43 cellular contexts compared by ENCODE assay signal in the genomic region with DNA sequence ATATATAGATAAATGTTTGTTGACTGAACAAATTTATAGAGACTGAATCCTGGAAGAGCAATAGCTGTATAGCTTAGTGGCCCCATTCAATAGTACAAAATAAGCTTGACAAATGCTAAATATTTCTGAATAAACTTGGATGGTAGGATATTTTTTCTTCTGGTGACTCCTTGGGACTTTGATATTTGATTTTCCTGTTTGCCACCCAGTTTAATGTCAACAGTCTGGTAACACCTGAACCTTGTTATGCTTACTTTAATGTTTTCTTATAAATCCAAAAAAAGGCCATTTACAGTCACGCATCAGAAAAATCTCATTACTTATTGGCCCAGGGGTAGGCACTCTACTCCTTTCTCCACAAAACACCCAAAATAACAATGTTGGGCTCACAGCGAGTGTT. TPM values are rescaled to one million over a fixed set of nuclear protein-coding genes. Genes with fewer than 3 reads are reported as not detected.
"Had no signal": no experiment of that assay in that cellular context is flagged by ENCODE, and none has a peak within 500 bp of the region (broad histone marks: within the 10 kb centered on the region; RNA-seq: fewer than 3 reads in every experiment).

No MANE protein-coding gene starts in this region.

- H3K4me1 ChIP-seq: adrenal gland, ascending aorta, body of pancreas, breast epithelium had no signal

- H3K9me3 Mint-ChIP-seq: activated naive CD4-positive, alpha-beta T cell treated with anti-CD3 and anti-CD28 coated beads for 36 hours; activated naive CD4-positive, alpha-beta T cell treated with anti-CD3 and anti-CD28 coated beads, Interleukin-2, amount 10 ng/mL, durations not matched to agents 7 days and 5 days; activated T-cell treated with anti-CD3 and anti-CD28 coated beads, Interleukin-2, amount 50 U/mL, for 24 hours; activated T-cell treated with anti-CD3 and anti-CD28 coated beads, Interleukin-2, amount 50 U/mL, for 4 hours; activated T-cell treated with anti-CD3 and anti-CD28 coated beads, Interleukin-2, amount 50 U/mL, for 72 hours; activated T-helper 17 cell treated with anti-CD3 and anti-CD28 coated beads, Interleukin-2, amount 50 U/mL, for 72 hours; activated T-helper 2 cell treated with anti-CD3 and anti-CD28 coated beads, Interferon-gamma antibody, Interleukin-2, Interleukin-4, amounts not matched to agents 10 μg/mL and 5 μg/mL and 100 μg/mL, durations not matched to agents 14 hours and 24 hours and 36 hours; central memory CD8-positive, alpha-beta T cell had no signal

- H3K9me3 ChIP-seq: adrenal gland, ascending aorta, body of pancreas had no signal

- H3K27me3 Mint-ChIP-seq: activated naive CD4-positive, alpha-beta T cell treated with anti-CD3 and anti-CD28 coated beads, Interleukin-2, amount 50 U/mL, for 24 hours; activated naive CD8-positive, alpha-beta T cell; activated naive CD8-positive, alpha-beta T cell treated with anti-CD3 and anti-CD28 coated beads for 36 hours; activated naive CD8-positive, alpha-beta T cell treated with anti-CD3 and anti-CD28 coated beads, Interleukin-2, amount 10 ng/mL, durations not matched to agents 7 days and 5 days; activated T-cell treated with anti-CD3 and anti-CD28 coated beads, Interleukin-2, amount 50 U/mL, for 24 hours had no signal

- H3K36me3 ChIP-seq: adrenal gland, ascending aorta, brain microvascular endothelial cell, breast epithelium, cardiac muscle cell had no signal

- DNase-seq: activated effector memory CD4-positive, alpha-beta T cell treated with anti-CD3 and anti-CD28 coated beads, Interleukin-2, amount 50 U/mL, for 16 hours; activated effector memory CD4-positive, alpha-beta T cell treated with Interleukin-2 at 50 U/mL for 16 hours; activated gamma-delta T cell; activated gamma-delta T cell treated with Interleukin-2 at 50 U/mL for 16 hours; activated naive CD4-positive, alpha-beta T cell; activated naive CD4-positive, alpha-beta T cell treated with anti-CD3 and anti-CD28 coated beads for 36 hours; activated naive CD4-positive, alpha-beta T cell treated with anti-CD3 and anti-CD28 coated beads, Interleukin-2, amount 10 ng/mL, durations not matched to agents 7 days and 5 days; activated naive CD4-positive, alpha-beta T cell treated with anti-CD3 and anti-CD28 coated beads, Interleukin-2, amount 50 U/mL, for 16 hours; activated naive CD4-positive, alpha-beta T cell treated with Interleukin-2 at 50 U/mL for 16 hours; activated naive CD8-positive, alpha-beta T cell treated with anti-CD3 and anti-CD28 coated beads for 36 hours; activated naive CD8-positive, alpha-beta T cell treated with anti-CD3 and anti-CD28 coated beads, Interleukin-2, amount 10 ng/mL, durations not matched to agents 7 days and 5 days; activated T-cell treated with anti-CD3 and anti-CD28 coated beads for 4 hours; activated T-cell treated with anti-CD3 and anti-CD28 coated beads, Interleukin-2, amount 50 U/mL, for 1 hour; activated T-cell treated with anti-CD3 and anti-CD28 coated beads, Interleukin-2, amount 50 U/mL, for 24 hours; activated T-cell treated with anti-CD3 and anti-CD28 coated beads, Interleukin-2, amount 50 U/mL, for 4 hours; activated T-cell treated with anti-CD3 and anti-CD28 coated beads, Interleukin-2, amount 50 U/mL, for 48 hours; activated T-cell treated with anti-CD3 and anti-CD28 coated beads, Interleukin-2, amount 50 U/mL, for 72 hours; adrenal gland; amniotic stem cell; amygdala; anterior cingulate cortex; aorta; body of pancreas; brain microvascular endothelial cell; caudate nucleus; central memory CD4-positive, alpha-beta T cell; cerebellar nuclear complex had no signal

- H3K27ac ChIP-seq: adrenal gland, ascending aorta, body of pancreas, brain microvascular endothelial cell, breast epithelium, cardiac muscle cell had no signal

- H3K27ac Mint-ChIP-seq: activated naive CD4-positive, alpha-beta T cell treated with anti-CD3 and anti-CD28 coated beads for 36 hours; activated naive CD4-positive, alpha-beta T cell treated with anti-CD3 and anti-CD28 coated beads, Interleukin-2, amount 10 ng/mL, durations not matched to agents 7 days and 5 days; activated naive CD4-positive, alpha-beta T cell treated with anti-CD3 and anti-CD28 coated beads, Interleukin-2, amount 50 U/mL, for 24 hours; activated naive CD4-positive, alpha-beta T cell treated with anti-CD3 and anti-CD28 coated beads, Interleukin-2, amount 50 U/mL, for 72 hours; activated naive CD8-positive, alpha-beta T cell treated with anti-CD3 and anti-CD28 coated beads for 36 hours; activated naive CD8-positive, alpha-beta T cell treated with anti-CD3 and anti-CD28 coated beads, Interleukin-2, amount 10 ng/mL, durations not matched to agents 7 days and 5 days; activated T-cell treated with anti-CD3 and anti-CD28 coated beads, Interleukin-2, amount 50 U/mL, for 24 hours; activated T-cell treated with anti-CD3 and anti-CD28 coated beads, Interleukin-2, amount 50 U/mL, for 72 hours; activated T-helper 1 cell treated with anti-CD3 and anti-CD28 coated beads, Interleukin-12 subunit alpha, Interleukin-12 subunit beta, Interleukin-2, Interleukin-4 antibody, amounts not matched to agents 30 ng/mL and 10 ng/mL and 1 ng/mL, durations not matched to agents 14 hours and 24 hours and 36 hours; activated T-helper 17 cell treated with anti-CD3 and anti-CD28 coated beads, Interleukin-2, amount 50 U/mL, for 72 hours; activated T-helper 2 cell treated with anti-CD3 and anti-CD28 coated beads, Interferon-gamma antibody, Interleukin-2, Interleukin-4, amounts not matched to agents 10 μg/mL and 5 μg/mL and 100 μg/mL, durations not matched to agents 14 hours and 24 hours and 36 hours; brain had no signal

- FAIRE-seq: astrocyte, bronchial epithelial cell had no signal

- H3K36me3 Mint-ChIP-seq: activated naive CD4-positive, alpha-beta T cell treated with anti-CD3 and anti-CD28 coated beads, Interleukin-2, amount 10 ng/mL, durations not matched to agents 7 days and 5 days; activated naive CD8-positive, alpha-beta T cell treated with anti-CD3 and anti-CD28 coated beads for 36 hours; brain had no signal

- H3K4me3 ChIP-seq: adrenal gland, ascending aorta, body of pancreas, breast epithelium, cardiac muscle cell had no signal

- ATAC-seq: activated naive CD4-positive, alpha-beta T cell treated with anti-CD3 and anti-CD28 coated beads, Interleukin-2, amount 50 U/mL, for 72 hours; activated T-cell treated with anti-CD3 and anti-CD28 coated beads, Interleukin-2, amount 50 U/mL, for 4 hours; activated T-cell treated with anti-CD3 and anti-CD28 coated beads, Interleukin-2, amount 50 U/mL, for 72 hours; activated T-helper 17 cell treated with anti-CD3 and anti-CD28 coated beads, Interleukin-2, amount 50 U/mL, for 72 hours; body of pancreas had no signal

- H3K27me3 ChIP-seq: adrenal gland, ascending aorta, body of pancreas, brain microvascular endothelial cell, breast epithelium, cardiac muscle cell had no signal

- H3K4me3 Mint-ChIP-seq: activated naive CD4-positive, alpha-beta T cell treated with anti-CD3 and anti-CD28 coated beads for 36 hours; activated naive CD4-positive, alpha-beta T cell treated with anti-CD3 and anti-CD28 coated beads, Interleukin-2, amount 10 ng/mL, durations not matched to agents 7 days and 5 days; activated naive CD4-positive, alpha-beta T cell treated with anti-CD3 and anti-CD28 coated beads, Interleukin-2, amount 50 U/mL, for 24 hours; activated naive CD8-positive, alpha-beta T cell; activated naive CD8-positive, alpha-beta T cell treated with anti-CD3 and anti-CD28 coated beads for 36 hours; activated naive CD8-positive, alpha-beta T cell treated with anti-CD3 and anti-CD28 coated beads, Interleukin-2, amount 10 ng/mL, durations not matched to agents 7 days and 5 days; activated T-cell treated with anti-CD3 and anti-CD28 coated beads, Interleukin-2, amount 50 U/mL, for 24 hours; activated T-cell treated with anti-CD3 and anti-CD28 coated beads, Interleukin-2, amount 50 U/mL, for 4 hours; activated T-cell treated with anti-CD3 and anti-CD28 coated beads, Interleukin-2, amount 50 U/mL, for 72 hours; activated T-helper 1 cell treated with anti-CD3 and anti-CD28 coated beads, Interleukin-12 subunit alpha, Interleukin-12 subunit beta, Interleukin-2, Interleukin-4 antibody, amounts not matched to agents 30 ng/mL and 10 ng/mL and 1 ng/mL, durations not matched to agents 14 hours and 24 hours and 36 hours; activated T-helper 17 cell treated with anti-CD3 and anti-CD28 coated beads, Interleukin-2, amount 50 U/mL, for 72 hours; brain; central memory CD8-positive, alpha-beta T cell had no signal

RNA-seq across cellular contexts. Expression of a gene that starts 30.8 kb away (rescaled TPM):
- total RNA-seq: activated naive CD4-positive, alpha-beta T cell treated with anti-CD3 and anti-CD28 coated beads for 36 hours; activated naive CD4-positive, alpha-beta T cell treated with anti-CD3 and anti-CD28 coated beads, Interleukin-2, amount 50 U/mL, for 72 hours; activated T-helper 1 cell treated with anti-CD3 and anti-CD28 coated beads, Interleukin-12 subunit alpha, Interleukin-12 subunit beta, Interleukin-2, Interleukin-4 antibody, amounts not matched to agents 30 ng/mL and 10 ng/mL and 1 ng/mL, durations not matched to agents 14 hours and 24 hours and 36 hours; activated T-helper 17 cell treated with anti-CD3 and anti-CD28 coated beads, Interleukin-2, amount 50 U/mL, for 72 hours; activated T-helper 2 cell treated with anti-CD3 and anti-CD28 coated beads, Interferon-gamma antibody, Interleukin-2, Interleukin-4, amounts not matched to agents 10 μg/mL and 5 μg/mL and 100 μg/mL, durations not matched to agents 14 hours and 24 hours and 36 hours; aorta; ascending aorta; astrocyte; body of pancreas; breast epithelium; bronchial epithelial cell; cardiac muscle cell; cardiac septum; cerebellum had no signal
- polyA plus RNA-seq: adipose tissue, aorta, cardiac muscle cell had no signal
